ENCODE assay signal across 8 cellular contexts in the genomic region with DNA sequence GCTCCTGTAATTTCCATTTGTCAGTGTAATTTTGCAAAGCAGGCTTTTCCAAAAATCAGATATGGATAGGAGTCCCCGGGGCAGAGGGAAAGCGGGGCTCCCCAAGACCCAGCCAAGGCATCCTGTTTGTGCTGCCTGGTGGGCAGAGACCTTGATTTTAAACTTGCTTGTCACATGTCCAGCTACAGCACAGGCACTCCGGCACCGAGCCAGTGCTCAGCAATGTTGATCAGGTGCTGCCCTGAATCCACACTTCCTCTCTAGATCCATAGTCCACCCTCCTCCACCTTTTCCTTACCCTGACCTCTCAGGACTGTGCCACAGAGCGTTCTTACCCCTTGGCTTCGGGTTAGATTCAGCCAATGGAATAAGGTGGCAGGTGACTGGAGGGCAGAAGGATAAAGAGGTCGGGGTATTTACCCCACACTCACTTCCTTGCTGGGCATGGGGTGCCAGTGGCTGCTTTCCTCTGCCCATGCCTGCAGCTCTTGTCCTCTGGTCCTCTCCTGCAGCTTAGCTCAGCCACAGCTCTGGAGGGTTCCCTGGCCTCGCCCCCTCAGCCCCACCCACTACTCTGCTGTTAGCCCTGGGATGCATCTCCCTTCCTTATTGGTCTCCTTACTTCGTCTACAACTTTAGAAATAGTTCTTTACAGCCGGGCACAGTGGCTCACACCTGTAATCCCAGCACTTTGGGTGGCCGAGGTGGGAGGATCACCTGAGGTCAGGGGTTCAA.
DNase-seq lines count a peak whose midpoint lies in the region; ATAC-seq and TF ChIP-seq lines count a peak whose summit lies in the region.

No MANE protein-coding gene starts in this region.

- H3K27me3 ChIP-seq in adrenal gland (no peaks in the 10 kb centered on the region), layer of hippocampus (ENCODE audit: control insufficient read depth, insufficient read depth, low read length) (no peaks in the 10 kb centered on the region), smooth muscle cell (ENCODE audit: low read depth) (no peaks in the 10 kb centered on the region)

- 49 to 69% (median 59%) methylated on average over 11 of the region's 11 CpGs for WGBS in adrenal gland, 4 donors
- 77% methylated on average over 11 of the region's 11 CpGs for WGBS in smooth muscle cell (ENCODE audit: low lambda C conversion rate)

- no peaks in the 10 kb centered on the region for H3K9me3 ChIP-seq in adrenal gland (replicated peaks in 1 of 3)
- no peaks in the 10 kb centered on the region for H3K9me3 ChIP-seq in smooth muscle cell (replicated peaks; ENCODE audit: low read depth)

- peak overlapping the region; percentile 69 to 91 (median 87) for H3K27ac ChIP-seq in adrenal gland
- H3K27ac ChIP-seq in layer of hippocampus (ENCODE audit: low read depth, low read length): peak overlapping the region; percentile 81
- H3K27ac ChIP-seq in smooth muscle cell (ENCODE audit: low read depth): peak overlapping the region; percentile 86

- peaks cover 30% of the 10 kb centered on the region for H3F3A ChIP-seq in smooth muscle cell (ENCODE audit: low read depth)

- H3K9ac ChIP-seq in smooth muscle cell (ENCODE audit: low read depth): no peak overlapping the region

- no peak overlapping the region for H3K4me3 ChIP-seq in adrenal gland
- no peak overlapping the region for H3K4me3 ChIP-seq in smooth muscle cell

- ATAC-seq in HG02852 (IDR thresholded peaks at IDR 0.05; ENCODE audit: unreplicated experiment) (no peak), GM18909 (IDR thresholded peaks at IDR 0.05; ENCODE audit: poor library complexity, unreplicated experiment) (no peak)

- no peak overlapping the region for H3K4me3 Mint-ChIP-seq in HFFc6

- DNase-seq in HFFc6 (no peak), adrenal gland (peak in 4 of 7 donors; percentile 52 to 82 (median 70)), smooth muscle cell (lab: John Stamatoyannopoulos, UW; ENCODE audit: unreplicated experiment) (no peak), NCI-H524 treated with DMSO at 0.1 percent for 48 hours (lab: John Stamatoyannopoulos, UW) (no peak)
- no peak for DNase-seq in activated CD4-positive, alpha-beta T cell treated with anti-CD3 and anti-CD28 coated beads for 1 hour

- TF ChIP-seq CTCF in HFFc6 (IDR thresholded peaks at IDR 0.05) (no peak), adrenal gland (IDR thresholded peaks at IDR 0.05) (no peak), smooth muscle cell (IDR thresholded peaks at IDR 0.05; ENCODE audit: borderline replicate concordance, insufficient read depth, poor library complexity, severe bottlenecking) (no peak)

- H3K9me3 Mint-ChIP-seq in HFFc6: no peaks in the 10 kb centered on the region

- TF ChIP-seq POLR2A in adrenal gland (IDR thresholded peaks at IDR 0.05): peak in 1 of 2 donors; percentile 13

- intact Hi-C loops in adrenal gland (cut with DNase I): no loop called here

- no peaks in the 10 kb centered on the region for H3K36me3 ChIP-seq in adrenal gland (replicated peaks in 1 of 2)
- no peaks in the 10 kb centered on the region for H3K36me3 ChIP-seq in smooth muscle cell (ENCODE audit: low read depth)

- peak overlapping the region; percentile 96 for H3K27ac Mint-ChIP-seq in HFFc6

- peaks cover 62% of the 10 kb centered on the region for H3K4me1 Mint-ChIP-seq in HFFc6 (ENCODE audit: low read depth)

- no peaks in the 10 kb centered on the region for H4K20me1 ChIP-seq in smooth muscle cell (ENCODE audit: low read depth)

- H3K4me1 ChIP-seq in adrenal gland (replicated peaks in 1 of 2) (peaks cover 39 to 43% of the 10 kb centered on the region in 2 donors), smooth muscle cell (ENCODE audit: low read depth) (peaks cover 14% of the 10 kb centered on the region)

- no peak overlapping the region for H2AFZ ChIP-seq in smooth muscle cell (ENCODE audit: low read depth)

- peak overlapping the region; percentile 56 for H3K4me2 ChIP-seq in smooth muscle cell

- no peaks in the 10 kb centered on the region for H3K79me2 ChIP-seq in smooth muscle cell (ENCODE audit: low read depth)

- no peaks in the 10 kb centered on the region for H3K27me3 Mint-ChIP-seq in HFFc6 (ENCODE audit: insufficient read depth)

- no peaks in the 10 kb centered on the region for H3K36me3 Mint-ChIP-seq in HFFc6 (ENCODE audit: low read depth)

Comparison
In these comparisons a context has a peak if more than half of its experiments do, and no peak if none do; other contexts are left out.
1. DNase-seq: peak in adrenal gland (4 of 7); none in HFFc6 (single experiment), smooth muscle cell (single experiment), activated CD4-positive, alpha-beta T cell treated with anti-CD3 and anti-CD28 coated beads for 1 hour (single experiment) and NCI-H524 treated with DMSO at 0.1 percent for 48 hours (single experiment).
2. Peak in every context shown above with its lines, with median percentiles within 50 percentile points of each other: H3K27ac ChIP-seq.